ENCODE assay signal across 8 cellular contexts in genomic region chr11:93737904-93738612, GRCh38. TPM values are rescaled to one million over a fixed set of nuclear protein-coding genes. Genes with fewer than 3 reads are reported as not detected.
DNase-seq lines count a peak whose midpoint lies in the region; ATAC-seq, FAIRE-seq and TF ChIP-seq lines count a peak whose summit lies in the region.

No MANE protein-coding gene starts in this region.

- intact Hi-C loops in natural killer cell (cut with micrococcal nuclease) (no loop called here), transverse colon (cut with DNase I; ENCODE audit: low total_unique reads) (no loop called here)

- H3K27ac Mint-ChIP-seq in brain = peak overlapping the region in 4 of 5 experiments; percentile 33 to 100 (median 74)
- peak overlapping the region; percentile 99 to 100 for H3K27ac Mint-ChIP-seq in natural killer cell

- H3K4me3 ChIP-seq in DND-41 (ENCODE audit: low read depth in 1 of 2, low read length in 2 of 2) (peak overlapping the region; percentile 5 to 73; a peak in 2 of 4 replicates), Loucy (ENCODE audit: low read length, poor library complexity, severe bottlenecking) (peak overlapping the region; percentile 92), transverse colon (peak overlapping the region in 1 of 4 donors; percentile 71)

- TF ChIP-seq CTCF in DND-41 (IDR thresholded peaks at IDR 0.05; ENCODE audit: borderline replicate concordance, extremely low read depth, low read length, poor library complexity, severe bottlenecking) = no peak
- no peak for TF ChIP-seq CTCF in Loucy (conservative IDR thresholded peaks at IDR 0.05; ENCODE audit: low read length)
- no peak for TF ChIP-seq CTCF in brain (conservative IDR thresholded peaks at IDR 0.05)
- no peak for TF ChIP-seq CTCF in natural killer cell (IDR thresholded peaks at IDR 0.05)
- no peak for TF ChIP-seq CTCF in GM10266 (IDR thresholded peaks at IDR 0.05; ENCODE audit: control insufficient read depth, insufficient read depth, low read depth, missing control alignments)
- no peak for TF ChIP-seq CTCF in transverse colon (IDR thresholded peaks at IDR 0.05)

- H3K4me3 Mint-ChIP-seq in brain (peak overlapping the region; percentile 99 to 100 (median 99)), natural killer cell (peak overlapping the region; percentile 98)

- WGBS in transverse colon (ENCODE audit: low coverage in 1 of 2), 2 donors = 19 to 43% methylated on average over 6 of the region's 6 CpGs

- H3K4me1 ChIP-seq in DND-41 (ENCODE audit: insufficient read depth, low read length) (peaks cover 68% of the 10 kb centered on the region), Loucy (ENCODE audit: insufficient read depth, low read length, poor library complexity, severe bottlenecking) (peaks cover 62% of the 10 kb centered on the region), transverse colon (peaks cover 21 to 75% (median 39%) of the 10 kb centered on the region in 4 donors)

- peak overlapping the region; percentile 71 for H3K4me2 ChIP-seq in DND-41 (ENCODE audit: insufficient read depth, low read length)
- peak overlapping the region; percentile 94 for H3K4me2 ChIP-seq in Loucy (ENCODE audit: low read depth, low read length, poor library complexity, severe bottlenecking)

- H3K36me3 ChIP-seq in DND-41 (ENCODE audit: insufficient read depth, low read length) = peaks cover 73% of the 10 kb centered on the region
- peaks cover 61% of the 10 kb centered on the region for H3K36me3 ChIP-seq in Loucy (ENCODE audit: insufficient read depth, low read length)
- H3K36me3 ChIP-seq in transverse colon = peaks cover 0 to 49% (median 22%) of the 10 kb centered on the region in 4 donors

- H3K4me1 Mint-ChIP-seq in brain = peaks cover 77% of the 10 kb centered on the region
- peaks cover 65 to 74% of the 10 kb centered on the region in 2 donors for H3K4me1 Mint-ChIP-seq in natural killer cell

- H4K20me1 ChIP-seq in DND-41 (ENCODE audit: insufficient read depth, low read length) = peaks cover 55% of the 10 kb centered on the region
- H4K20me1 ChIP-seq in Loucy (ENCODE audit: insufficient read depth, low read length, poor library complexity, severe bottlenecking) = peaks cover 82% of the 10 kb centered on the region

- H2AFZ ChIP-seq in DND-41 (ENCODE audit: low read depth, low read length) (no peak overlapping the region), Loucy (ENCODE audit: low read length) (no peak overlapping the region)

- H3K36me3 Mint-ChIP-seq in brain (peaks cover 76% of the 10 kb centered on the region), natural killer cell (peaks cover 21% of the 10 kb centered on the region)

- FAIRE-seq in GM12892 (lab: Jason Lieb, UNC) = no peak

- peaks cover 0 to 2% (median 0%) of the 10 kb centered on the region in 5 experiments for H3K9me3 Mint-ChIP-seq in brain
- H3K9me3 Mint-ChIP-seq in natural killer cell = no peaks in the 10 kb centered on the region

- TF ChIP-seq POLR2A in GM12892 (IDR thresholded peaks at IDR 0.05; ENCODE audit: low read depth, low read length) (no peak), transverse colon (IDR thresholded peaks at IDR 0.05) (no peak)

- in situ Hi-C loops in transverse colon (cut with MboI; ENCODE audit: low pct_ligation_motif_present in 1 of 4, low pct_unique_long_range_greater_than_20kb in 1 of 4, low sequenced_read_pairs in 3 of 4) = loop anchor here in 2 of 4 donors (25.0 kb wide), 1 partner anchor 749 kb away; the partner anchor contains the start of genes ANKRD49 (in 2 of the 2) and MRE11 (in 2 of the 2)

- no peak for ATAC-seq in DND-41 (ENCODE audit: insufficient read depth, low read depth)
- no peak for ATAC-seq in natural killer cell

- H3K9ac ChIP-seq in DND-41 (ENCODE audit: low read depth, low read length) = peak overlapping the region; percentile 85
- H3K9ac ChIP-seq in Loucy (ENCODE audit: low read depth, low read length, poor library complexity, severe bottlenecking) = peak overlapping the region; percentile 95

- no peaks in the 10 kb centered on the region for H3K9me2 ChIP-seq in Loucy (replicated peaks; ENCODE audit: low read depth, low read length)

- peaks cover 14% of the 10 kb centered on the region for H3K27me3 Mint-ChIP-seq in brain
- H3K27me3 Mint-ChIP-seq in natural killer cell (ENCODE audit: low read depth in 2 of 2) = no peaks in the 10 kb centered on the region

- H3F3A ChIP-seq in Loucy (ENCODE audit: low read depth) = 0 out of 2 replicates have a peak, but pooled peaks cover 4% of the 10 kb centered on the region

- H3K79me2 ChIP-seq in DND-41 (ENCODE audit: insufficient read depth, low read length) (peaks cover 96% of the 10 kb centered on the region), Loucy (ENCODE audit: insufficient read depth, low read length) (peaks cover 97% of the 10 kb centered on the region)

- DNase-seq in DND-41 (no peak), natural killer cell (no peak), GM12892 (ENCODE audit: insufficient read length) (no peak), GM10266 (ENCODE audit: extremely low spot score) (no peak), NCI-H2171 (lab: John Stamatoyannopoulos, UW) (no peak), transverse colon (no peak)

- peak overlapping the region; percentile 26 for H3K27ac ChIP-seq in DND-41 (ENCODE audit: low read length)
- H3K27ac ChIP-seq in transverse colon = peak overlapping the region in 1 of 4 donors; percentile 21

- no peak for TF ChIP-seq EP300 in transverse colon (IDR thresholded peaks at IDR 0.05; ENCODE audit: low read depth)

- no peaks in the 10 kb centered on the region for H3K27me3 ChIP-seq in DND-41 (ENCODE audit: insufficient read depth, low read length, poor library complexity)
- H3K27me3 ChIP-seq in Loucy (ENCODE audit: insufficient read depth, low read length, poor library complexity, severe bottlenecking) = no peaks in the 10 kb centered on the region
- H3K27me3 ChIP-seq in transverse colon = no peaks in the 10 kb centered on the region

- H3K9me3 ChIP-seq in DND-41 (ENCODE audit: insufficient read depth, low read length, severe bottlenecking) (no peaks in the 10 kb centered on the region), Loucy (ENCODE audit: insufficient read depth, low read depth, low read length) (no peaks in the 10 kb centered on the region), transverse colon (no peaks in the 10 kb centered on the region)

RNA-seq across cellular contexts. Expression of gene TAF1D, which starts 3.2 kb away (rescaled TPM):
- polyA plus RNA-seq in brain (ENCODE audit: insufficient read depth, low read depth, low replicate concordance) = 31.3 TPM
- 100 to 1,000 TPM in 2 of 3 donors, 10 to 100 TPM in 1; 76.3 to 110 (median 109) TPM for total RNA-seq in natural killer cell
- 181 TPM for polyA plus RNA-seq in GM12892 (2012; ENCODE audit: missing spikeins)
- 100 to 1,000 TPM; 105 to 444 (median 166) TPM for total RNA-seq in transverse colon

RNA-seq across cellular contexts. Expression of gene C11orf54, which starts 3.4 kb away (rescaled TPM):
- 20.4 TPM for polyA plus RNA-seq in brain (ENCODE audit: insufficient read depth, low read depth, low replicate concordance)
- 10 to 100 TPM; 15.5 to 25.0 (median 22.7) TPM for total RNA-seq in natural killer cell
- 28.9 TPM for polyA plus RNA-seq in GM12892 (2012; ENCODE audit: missing spikeins)
- total RNA-seq in transverse colon = 100 to 1,000 TPM in 2 of 4 donors, 10 to 100 TPM in 2; 33.3 to 160 (median 105) TPM

RNA-seq across cellular contexts. Expression of gene MED17, which starts 46.0 kb away (rescaled TPM):
- polyA plus RNA-seq in brain (ENCODE audit: insufficient read depth, low read depth, low replicate concordance) = 22.0 TPM
- total RNA-seq in natural killer cell (10 to 100 TPM; 48.8 to 71.5 (median 66.4) TPM), transverse colon (10 to 100 TPM; 17.1 to 29.1 (median 25.1) TPM)
- polyA plus RNA-seq in GM12892 (2012; ENCODE audit: missing spikeins) = 19.8 TPM
